Comparison of ENCODE assay signal across 8 cellular contexts in the genomic region with DNA sequence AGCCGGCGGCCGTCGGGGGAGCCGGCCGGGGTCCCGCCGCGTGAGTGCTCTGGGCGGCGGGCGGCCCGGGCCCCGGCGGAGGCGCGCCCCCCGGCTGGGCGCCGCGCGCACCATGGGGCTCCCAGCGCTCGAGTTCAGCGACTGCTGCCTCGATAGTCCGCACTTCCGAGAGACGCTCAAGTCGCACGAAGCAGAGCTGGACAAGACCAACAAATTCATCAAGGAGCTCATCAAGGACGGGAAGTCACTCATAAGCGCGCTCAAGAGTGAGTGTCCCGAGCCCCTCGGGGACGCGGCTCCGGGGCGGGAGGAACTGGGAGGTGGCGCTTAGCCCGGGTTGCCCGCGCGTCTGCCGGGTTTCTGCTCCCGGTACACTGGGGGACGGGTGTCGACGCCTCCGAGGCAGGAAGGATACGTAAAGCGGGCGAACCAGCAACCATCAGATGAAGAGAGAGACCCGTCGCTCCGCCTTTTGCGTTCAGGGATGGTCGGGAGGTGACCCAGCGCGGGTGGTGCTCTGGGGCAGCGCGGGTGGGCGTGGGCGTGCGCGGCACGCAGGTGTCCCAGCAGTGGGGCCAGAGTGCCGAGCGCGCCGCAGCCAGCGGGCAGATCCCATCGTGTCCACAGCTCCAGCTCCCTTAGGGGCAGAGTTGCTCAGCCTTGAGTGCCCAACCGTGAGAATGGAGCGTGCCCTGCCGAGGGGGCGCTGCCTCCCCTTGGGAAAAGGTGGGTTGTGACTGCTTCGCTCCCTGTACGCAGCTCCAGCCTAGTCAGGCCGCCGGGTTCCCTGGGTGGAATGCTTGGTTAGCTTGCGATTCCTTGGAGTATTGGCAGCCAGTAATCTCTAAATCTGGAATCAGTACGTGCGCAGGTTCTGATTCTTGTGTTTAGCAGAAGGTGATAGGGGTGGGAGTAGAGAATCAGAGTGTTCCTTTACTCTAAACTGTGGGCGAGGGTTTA. TPM values are rescaled to one million over a fixed set of nuclear protein-coding genes. Genes with fewer than 3 reads are reported as not detected.
DNase-seq lines count a peak whose midpoint lies in the region; ATAC-seq, FAIRE-seq and TF ChIP-seq lines count a peak whose summit lies in the region.

No MANE protein-coding gene starts in this region.

- 0 to 1% methylated on average over 76 to 86 of the region's 86 CpGs for WGBS in pancreas, 2 donors

- H3K27me3 Mint-ChIP-seq in CD4-positive, CD25-positive, alpha-beta regulatory T cell, result peaks cover 7% of the 10 kb centered on the region
- no peaks in the 10 kb centered on the region for H3K27me3 Mint-ChIP-seq in activated naive CD4-positive, alpha-beta T cell treated with anti-CD3 and anti-CD28 coated beads, Interleukin-2, amount 50 U/mL, for 24 hours

- no peaks in the 10 kb centered on the region for H3K36me3 ChIP-seq in CD4-positive, CD25-positive, alpha-beta regulatory T cell (ENCODE audit: control insufficient read depth, insufficient read depth, low read length)
- H3K36me3 ChIP-seq in pancreas (no peaks in the 10 kb centered on the region), upper lobe of right lung (no peaks in the 10 kb centered on the region)

- ATAC-seq in CD4-positive, CD25-positive, alpha-beta regulatory T cell (ENCODE audit: low read depth in 2 of 2), result peak; percentile 5 to 10
- ATAC-seq in GM19463 (IDR thresholded peaks at IDR 0.05; ENCODE audit: unreplicated experiment), result peak; percentile 16
- ATAC-seq in HG03565 (IDR thresholded peaks at IDR 0.05; ENCODE audit: unreplicated experiment), result peak; percentile 8
- ATAC-seq in pancreas, result peak; percentile 18 to 48 (median 37)
- peak; percentile 48 for ATAC-seq in upper lobe of right lung

- peak; percentile 42 to 72 (median 57) for DNase-seq in CD4-positive, CD25-positive, alpha-beta regulatory T cell
- peak; percentile 33 for DNase-seq in SK-MEL-5 (ENCODE audit: low read depth, low spot score)
- peak; percentile 88 for DNase-seq in cardiac septum (ENCODE audit: low spot score)
- peak; percentile 43 to 82 (median 61) for DNase-seq in pancreas
- peak; percentile 84 for DNase-seq in upper lobe of right lung

- peak overlapping the region; percentile 54 for H3K4me3 ChIP-seq in CD4-positive, CD25-positive, alpha-beta regulatory T cell (ENCODE audit: low read depth, low read length)
- H3K4me3 ChIP-seq in pancreas (peak overlapping the region; percentile 70 to 96 (median 80)), upper lobe of right lung (peak overlapping the region; percentile 96)

- H3K4me1 Mint-ChIP-seq in CD4-positive, CD25-positive, alpha-beta regulatory T cell, result peaks cover 0 to 35% (median 14%) of the 10 kb centered on the region in 4 donors
- H3K4me1 Mint-ChIP-seq in activated naive CD4-positive, alpha-beta T cell treated with anti-CD3 and anti-CD28 coated beads, Interleukin-2, amount 50 U/mL, for 24 hours, result peaks cover 40% of the 10 kb centered on the region

- H3K9me3 ChIP-seq in CD4-positive, CD25-positive, alpha-beta regulatory T cell (ENCODE audit: control insufficient read depth in 2 of 2, low read length in 2 of 2), result no peaks in the 10 kb centered on the region
- H3K9me3 ChIP-seq in pancreas (no peaks in the 10 kb centered on the region), upper lobe of right lung (no peaks in the 10 kb centered on the region)

- H3K36me3 Mint-ChIP-seq in CD4-positive, CD25-positive, alpha-beta regulatory T cell, result no peaks in the 10 kb centered on the region
- H3K36me3 Mint-ChIP-seq in activated naive CD4-positive, alpha-beta T cell treated with anti-CD3 and anti-CD28 coated beads, Interleukin-2, amount 50 U/mL, for 24 hours, result no peaks in the 10 kb centered on the region

- TF ChIP-seq CTCF in pancreas (IDR thresholded peaks at IDR 0.05), result no peak
- peak; percentile 14 for TF ChIP-seq CTCF in upper lobe of right lung (IDR thresholded peaks at IDR 0.05)

- intact Hi-C loops in cardiac septum (cut with DNase I) (loop anchor here (2.0 kb wide), 1 partner anchor 100 kb away; no protein-coding TSS in a partner anchor), pancreas (cut with DNase I) (no loop called here), upper lobe of right lung (cut with DNase I) (loop anchor here (10.0 kb wide), 1 partner anchor 94 kb away; no protein-coding TSS in a partner anchor)

- FAIRE-seq in pancreas (lab: Jason Lieb, UNC), result no peak

- H3K27me3 ChIP-seq in CD4-positive, CD25-positive, alpha-beta regulatory T cell (ENCODE audit: control insufficient read depth, insufficient read depth, low read length), result no peaks in the 10 kb centered on the region
- H3K27me3 ChIP-seq in pancreas (no peaks in the 10 kb centered on the region), upper lobe of right lung (no peaks in the 10 kb centered on the region)

- peak overlapping the region; percentile 89 to 94 (median 92) for H3K27ac Mint-ChIP-seq in CD4-positive, CD25-positive, alpha-beta regulatory T cell
- H3K27ac Mint-ChIP-seq in activated naive CD4-positive, alpha-beta T cell treated with anti-CD3 and anti-CD28 coated beads, Interleukin-2, amount 50 U/mL, for 24 hours, result no peak overlapping the region

- H3K27ac ChIP-seq in CD4-positive, CD25-positive, alpha-beta regulatory T cell (ENCODE audit: insufficient read depth, low read length, poor library complexity, severe bottlenecking), result peak overlapping the region; percentile 69
- H3K27ac ChIP-seq in pancreas, result peak overlapping the region; percentile 81 to 89 (median 87)
- H3K27ac ChIP-seq in upper lobe of right lung, result peak overlapping the region; percentile 82

- H3K4me1 ChIP-seq in CD4-positive, CD25-positive, alpha-beta regulatory T cell (ENCODE audit: control insufficient read depth, insufficient read depth, low read length, poor library complexity, severe bottlenecking), result peaks cover 28% of the 10 kb centered on the region
- H3K4me1 ChIP-seq in pancreas (peaks cover 0 to 9% (median 4%) of the 10 kb centered on the region in 3 donors), upper lobe of right lung (peaks cover 25% of the 10 kb centered on the region)

- H3K4me3 Mint-ChIP-seq in CD4-positive, CD25-positive, alpha-beta regulatory T cell, result peak overlapping the region; percentile 90 to 96 (median 96)
- H3K4me3 Mint-ChIP-seq in activated naive CD4-positive, alpha-beta T cell treated with anti-CD3 and anti-CD28 coated beads, Interleukin-2, amount 50 U/mL, for 24 hours, result peak overlapping the region; percentile 91

- H3K9me3 Mint-ChIP-seq in CD4-positive, CD25-positive, alpha-beta regulatory T cell, result no peaks in the 10 kb centered on the region
- no peaks in the 10 kb centered on the region for H3K9me3 Mint-ChIP-seq in activated naive CD4-positive, alpha-beta T cell treated with anti-CD3 and anti-CD28 coated beads, Interleukin-2, amount 50 U/mL, for 24 hours

- in situ Hi-C loops in SK-MEL-5 (cut with HindIII; ENCODE audit: low pct_unique_long_range_greater_than_20kb, low sequenced_read_pairs), result no loop called here

RNA-seq across cellular contexts. Expression of gene ARHGAP26, which starts 0.8 kb away (rescaled TPM):
- 40.5 TPM for total RNA-seq in CD4-positive, CD25-positive, alpha-beta regulatory T cell
- polyA plus RNA-seq in CD4-positive, CD25-positive, alpha-beta regulatory T cell, result 1 to 10 TPM; 2.8 to 6.1 (median 4.7) TPM
- 9.3 and 11.8 TPM in 2 replicates for total RNA-seq in SK-MEL-5 (2014; rRNA removed; shearing (Covaris generic))
- 6.2 and 7.0 TPM in 2 replicates for polyA plus RNA-seq in SK-MEL-5 (2015; cell fraction: cytosol; rRNA removed)
- polyA plus RNA-seq in SK-MEL-5 (2015; cell fraction: nucleus; rRNA removed), result 24.2 and 30.6 TPM in 2 replicates
- 32.0 TPM for total RNA-seq in cardiac septum
- total RNA-seq in pancreas, result 10 to 100 TPM in 5 of 6 donors, 1 to 10 TPM in 1; 6.0 to 28.1 (median 10.4) TPM
- polyA plus RNA-seq in pancreas, result 1 to 10 TPM; 3.0 to 4.4 TPM
- total RNA-seq in upper lobe of right lung, result 35.4 TPM

Comparison
In these comparisons a context has a peak if more than half of its experiments do, and no peak if none do; other contexts are left out.
1. Peak in every context shown above with its lines: DNase-seq, ATAC-seq, H3K4me3 ChIP-seq and H3K27ac ChIP-seq.
2. DNase-seq: peak in every context shown above with its lines; median percentile 88 in cardiac septum; 84 in upper lobe of right lung; 61 in pancreas; 57 in CD4-positive, CD25-positive, alpha-beta regulatory T cell; 33 in SK-MEL-5.
3. intact Hi-C loops: an anchor here in cardiac septum (2.0 kb wide) and upper lobe of right lung (10.0 kb wide); none called in pancreas.